24 cellular contexts compared by ENCODE assay signal in the genomic region with DNA sequence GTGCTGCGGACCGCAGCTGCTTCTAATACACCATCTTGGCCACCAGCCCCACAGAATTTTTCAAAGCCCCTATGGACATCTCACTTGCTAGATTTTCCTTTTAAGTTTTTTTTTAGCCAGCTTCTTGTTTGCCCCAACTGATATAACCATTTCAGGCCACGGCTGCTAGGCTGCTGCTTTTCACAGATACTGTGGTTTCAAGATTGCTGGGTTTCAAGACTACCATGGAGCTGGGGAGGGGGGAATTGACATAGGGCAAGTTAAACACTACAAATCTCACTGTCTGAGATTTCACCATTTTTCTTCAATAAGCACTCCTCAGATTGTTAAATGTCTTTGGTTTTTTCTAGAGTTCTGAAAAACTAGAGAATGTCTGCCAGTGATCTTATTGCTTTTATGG. TPM values are rescaled to one million over a fixed set of nuclear protein-coding genes. Genes with fewer than 3 reads are reported as not detected.
"Had no signal": no experiment of that assay in that cellular context is flagged by ENCODE, and none has a peak within 500 bp of the region (broad histone marks: within the 10 kb centered on the region; RNA-seq: fewer than 3 reads in every experiment).

No MANE protein-coding gene starts in this region.

- H3K27ac Mint-ChIP-seq: activated B cell treated with CpG ODN at 0.5 μM for 24 hours; activated naive CD8-positive, alpha-beta T cell; naive thymus-derived CD4-positive, alpha-beta T cell; neural progenitor cell; T-helper 2 cell treated with Interferon-gamma antibody and Interleukin-4, amounts not matched to agents 5 μg/mL and 100 μg/mL, for 36 hours had no signal

- H2AFZ ChIP-seq: hepatocyte, neural progenitor cell had no signal

- DNase-seq: activated B cell treated with CpG ODN at 0.5 μM for 24 hours; activated CD4-positive, alpha-beta T cell treated with anti-CD3 and anti-CD28 coated beads, Interleukin-2, amount 50 U/mL, for 4 hours; activated CD8-positive, alpha-beta memory T cell treated with anti-CD3 and anti-CD28 coated beads for 24 hours; activated effector memory CD4-positive, alpha-beta T cell treated with Interleukin-2 at 50 U/mL for 16 hours; activated naive CD4-positive, alpha-beta T cell treated with Interleukin-2 at 50 U/mL for 16 hours; anterior cingulate cortex; body of pancreas; effector CD8-positive, alpha-beta T cell; left colon; midbrain; naive thymus-derived CD4-positive, alpha-beta T cell; occipital lobe; right cardiac atrium; stimulated activated CD4-positive, alpha-beta T cell treated with anti-CD3 and anti-CD28 coated beads, Interleukin-2, amount 100 ng/mL, for 48 hours; stimulated activated naive CD4-positive, alpha-beta T cell treated with Interleukin-2 at 50 U/mL for 16 hours; uterus had no signal

- H3K4me1 Mint-ChIP-seq: activated B cell treated with CpG ODN at 0.5 μM for 24 hours, neural progenitor cell had no signal

- H3K27ac ChIP-seq: body of pancreas, gastroesophageal sphincter, hepatocyte, neural progenitor cell, tibial nerve, uterus had no signal

- H3K79me2 ChIP-seq: hepatocyte had no signal

- H3K36me3 Mint-ChIP-seq: neural progenitor cell had no signal

- H3K36me3 ChIP-seq: gastroesophageal sphincter, neural progenitor cell, tibial nerve, uterus had no signal

- H3K27me3 Mint-ChIP-seq: activated naive CD8-positive, alpha-beta T cell had no signal

- ATAC-seq: body of pancreas; gastroesophageal sphincter; left colon; naive thymus-derived CD4-positive, alpha-beta T cell; right cardiac atrium had no signal

- FAIRE-seq: colon, keratinocyte had no signal

- H3K4me1 ChIP-seq: body of pancreas, neural progenitor cell, tibial nerve, uterus had no signal

- H3K4me3 Mint-ChIP-seq: activated B cell treated with CpG ODN at 0.5 μM for 24 hours; activated naive CD8-positive, alpha-beta T cell; naive thymus-derived CD4-positive, alpha-beta T cell; neural progenitor cell; T-helper 2 cell treated with Interferon-gamma antibody and Interleukin-4, amounts not matched to agents 5 μg/mL and 100 μg/mL, for 36 hours had no signal

- H3K9me3 ChIP-seq: body of pancreas, gastroesophageal sphincter, tibial nerve, uterus had no signal

- H3K4me3 ChIP-seq: body of pancreas, gastroesophageal sphincter, hepatocyte, neural progenitor cell, tibial nerve, uterus had no signal

- H3K9ac ChIP-seq: neural progenitor cell had no signal

- H3K4me2 ChIP-seq: hepatocyte, neural progenitor cell had no signal

- H3K27me3 ChIP-seq: body of pancreas, gastroesophageal sphincter, hepatocyte, neural progenitor cell, tibial nerve, uterus had no signal

RNA-seq across cellular contexts. Expression of a gene that starts 13.5 kb away (rescaled TPM):
- total RNA-seq: activated B cell treated with CpG ODN at 0.5 μM for 24 hours had no signal
